In genomic region chr22:27507066-27507715, GRCh38 we compare ENCODE assay signal across 1 cellular context.
TF ChIP-seq lines count a peak whose summit lies in the region.

No MANE protein-coding gene starts in this region.

TF ChIP-seq in WTC11, 78 proteins besides CTCF, POLR2A, EP300 and RAD21 (continued from another document):
- no peak for TF ChIP-seq ZNF396 (CRISPR knock-in tag; IDR thresholded peaks at IDR 0.05; ENCODE audit: borderline replicate concordance)
- no peak for TF ChIP-seq ZNF671 (CRISPR knock-in tag; IDR thresholded peaks at IDR 0.05)
- no peak for TF ChIP-seq ZNF512 (CRISPR knock-in tag; IDR thresholded peaks at IDR 0.05; ENCODE audit: borderline replicate concordance)
- TF ChIP-seq JAZF1 (CRISPR knock-in tag; IDR thresholded peaks at IDR 0.05) = no peak
- TF ChIP-seq AR (CRISPR knock-in tag; IDR thresholded peaks at IDR 0.05) = no peak
- TF ChIP-seq HMGA2 (CRISPR knock-in tag; IDR thresholded peaks at IDR 0.05) = no peak
- TF ChIP-seq STAT6 (CRISPR knock-in tag; conservative IDR thresholded peaks at IDR 0.05; ENCODE audit: low read depth) = no peak
- TF ChIP-seq GRHL2 (CRISPR knock-in tag; IDR thresholded peaks at IDR 0.05; ENCODE audit: insufficient replicate concordance, severe bottlenecking) = no peak
